ENCODE assay signal across 8 cellular contexts in genomic region chr21:39388811-39389155, GRCh38. TPM values are rescaled to one million over a fixed set of nuclear protein-coding genes. Genes with fewer than 3 reads are reported as not detected.
A peak's percentile ranks its signal among the peaks of the same experiment; 100 is the strongest.
DNase-seq lines count a peak whose midpoint lies in the region; ATAC-seq and TF ChIP-seq lines count a peak whose summit lies in the region.

No MANE protein-coding gene starts in this region.

- TF ChIP-seq CTCF in mammary epithelial cell (conservative IDR thresholded peaks at IDR 0.05 in 1 of 2, IDR thresholded peaks at IDR 0.05 in 1 of 2; ENCODE audit: extremely low read depth in 1 of 2, insufficient read depth in 1 of 2, low read depth in 1 of 2, low read length in 2 of 2) (no peak), progenitor cell of endocrine pancreas (IDR thresholded peaks at IDR 0.05; ENCODE audit: unreplicated experiment) (no peak)

- no peak for DNase-seq in mammary epithelial cell
- no peak for DNase-seq in progenitor cell of endocrine pancreas (ENCODE audit: low spot score, unreplicated experiment)
- no peak for DNase-seq in NCI-H2171 (lab: John Stamatoyannopoulos, UW)
- DNase-seq in activated gamma-delta T cell (lab: John Stamatoyannopoulos, UW) = no peak
- no peak for DNase-seq in kidney tubule cell (ENCODE audit: low spot score)

- no peak overlapping the region for H3K27ac Mint-ChIP-seq in progenitor cell of endocrine pancreas

- H3K9me3 Mint-ChIP-seq in progenitor cell of endocrine pancreas (ENCODE audit: low read depth) = no peaks in the 10 kb centered on the region

- H3K27ac ChIP-seq in mammary epithelial cell (ENCODE audit: insufficient read depth, low read depth, low read length) = no peak overlapping the region

- in situ Hi-C loops in mammary epithelial cell (cut with MboI; ENCODE audit: low sequenced_read_pairs in 2 of 2) = loop anchor here in 1 of 2 donors (10.0 kb wide), 1 partner anchor 74 kb away; the partner anchor contains the start of gene BRWD1

- no TSS peak for BruUV-seq in mammary epithelial cell (replicated peaks; lab: Mats Ljungman, UMichigan)

- peaks cover 4% of the 10 kb centered on the region for H3K36me3 Mint-ChIP-seq in progenitor cell of endocrine pancreas (ENCODE audit: insufficient read depth)

- H3K36me3 ChIP-seq in mammary epithelial cell (ENCODE audit: insufficient read depth, low read length) = no peaks in the 10 kb centered on the region

- intact Hi-C loops in mammary epithelial cell (cut with micrococcal nuclease) = loop anchor here (1.0 kb wide), 6 partner anchors 15 to 205 kb away; partner anchors contain the start of genes BRWD1, HMGN1 and PSMG1

- H3K4me3 Mint-ChIP-seq in progenitor cell of endocrine pancreas (ENCODE audit: low read depth) = peak overlapping the region; percentile 50

- peaks cover 41% of the 10 kb centered on the region for H3K79me2 ChIP-seq in mammary epithelial cell (ENCODE audit: insufficient read depth, low read length)

- ATAC-seq in GM18517 (IDR thresholded peaks at IDR 0.05; ENCODE audit: unreplicated experiment) (peak; percentile 10), HG03378 (IDR thresholded peaks at IDR 0.05; ENCODE audit: unreplicated experiment) (peak; percentile 26), GM21717 (IDR thresholded peaks at IDR 0.05; ENCODE audit: unreplicated experiment) (no peak)

- no peaks in the 10 kb centered on the region for H4K20me1 ChIP-seq in mammary epithelial cell (ENCODE audit: insufficient read depth, low read length)

- 6% methylated on average over 6 of the region's 10 CpGs for WGBS in mammary epithelial cell (ENCODE audit: low coverage, missing lambda C conversion rate)

- H3K27me3 Mint-ChIP-seq in progenitor cell of endocrine pancreas = no peaks in the 10 kb centered on the region

- H3K9ac ChIP-seq in mammary epithelial cell (ENCODE audit: insufficient read depth, low read length) = no peak overlapping the region

- H3K4me2 ChIP-seq in mammary epithelial cell (ENCODE audit: insufficient read depth, low read depth, low read length) = peak overlapping the region; percentile 76

- H3K27me3 ChIP-seq in mammary epithelial cell (ENCODE audit: insufficient read depth, low read length) = no peaks in the 10 kb centered on the region

- no peaks in the 10 kb centered on the region for H3K9me3 ChIP-seq in mammary epithelial cell (replicated peaks; ENCODE audit: insufficient read depth, low read length)

- peaks cover 31% of the 10 kb centered on the region for H3K4me1 ChIP-seq in mammary epithelial cell (ENCODE audit: insufficient read depth, low read length)

- peak overlapping the region; percentile 96 for H2AFZ ChIP-seq in mammary epithelial cell (ENCODE audit: low read depth, low read length)

- H3K4me3 ChIP-seq in mammary epithelial cell (replicated peaks in 1 of 3; ENCODE audit: insufficient read depth in 1 of 3, low read depth in 2 of 3, low read length in 3 of 3) = peak overlapping the region; percentile 54 to 61 (median 55)

- CTCF ChIA-PET in mammary epithelial cell (lab: Charles Lee; ENCODE audit: low non-redundant PET) = no interaction called here

- dilution Hi-C loops in mammary epithelial cell (cut with HindIII; ENCODE audit: low sequenced_read_pairs) = loop anchor here (5.0 kb wide), 1 partner anchor 41 kb away; the partner anchor contains the start of gene HMGN1

- H3K4me1 Mint-ChIP-seq in progenitor cell of endocrine pancreas (ENCODE audit: low read depth) = peaks cover 17% of the 10 kb centered on the region

RNA-seq across cellular contexts. Expression of gene HMGN1, which starts 39.9 kb away (rescaled TPM):
- total RNA-seq in mammary epithelial cell (100 to 1,000 TPM; 118 to 285 TPM), progenitor cell of endocrine pancreas (596 and 597 TPM in 2 replicates)
- 124 TPM for polyA plus RNA-seq in mammary epithelial cell
- 52.9 TPM for polyA minus RNA-seq in mammary epithelial cell

RNA-seq across cellular contexts. Expression of gene LCA5L, which starts 56.8 kb away (rescaled TPM):
- total RNA-seq in mammary epithelial cell = 1 to 10 TPM; 1.6 to 2.3 TPM
- 0.56 TPM for polyA plus RNA-seq in mammary epithelial cell
- not detected for polyA minus RNA-seq in mammary epithelial cell
- 1.3 and 1.8 TPM in 2 replicates for total RNA-seq in progenitor cell of endocrine pancreas
